In the genomic region with DNA sequence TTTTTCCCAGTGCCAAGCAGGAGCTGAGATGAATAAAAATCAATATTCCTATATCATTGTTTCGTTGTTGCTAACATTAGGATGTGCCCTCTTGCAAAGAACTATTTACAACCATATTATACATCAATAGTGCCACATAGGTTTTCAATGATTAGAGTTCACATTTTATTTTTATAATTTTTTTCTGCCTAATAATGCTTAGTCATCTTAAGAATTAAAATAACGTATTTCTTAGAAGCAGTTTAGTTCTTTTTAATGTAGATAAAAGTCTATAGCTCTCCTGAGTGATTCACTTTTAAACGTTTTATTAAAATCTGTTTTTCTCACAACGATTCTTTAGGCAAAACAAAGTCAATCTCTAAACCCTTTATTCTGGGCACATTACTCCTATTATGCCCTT, we compare ENCODE assay signal across 28 cellular contexts.
"Had no signal": no experiment of that assay in that cellular context is flagged by ENCODE, and none has a peak within 500 bp of the region (broad histone marks: within the 10 kb centered on the region; RNA-seq: fewer than 3 reads in every experiment).

No MANE protein-coding gene starts in this region.

- DNase-seq: colonic mucosa; cortex of kidney; dermis blood vessel endothelial cell; dorsolateral prefrontal cortex; effector CD4-positive, alpha-beta T cell; effector CD8-positive, alpha-beta T cell; effector memory CD4-positive, alpha-beta T cell; effector memory CD8-positive, alpha-beta T cell; endodermal cell; erythroblast; esophagus squamous epithelium; foreskin fibroblast; foreskin keratinocyte; foreskin melanocyte; gastrocnemius medialis; glutamatergic neuron; head of caudate nucleus; heart left ventricle; heart right ventricle had no signal

- H3K27ac ChIP-seq: colonic mucosa, coronary artery, dorsolateral prefrontal cortex, epithelial cell of prostate, esophagus muscularis mucosa, esophagus squamous epithelium, foreskin keratinocyte, gastrocnemius medialis, gastroesophageal sphincter, heart left ventricle, heart right ventricle, hepatocyte had no signal

- H3K36me3 ChIP-seq: colonic mucosa, gastrocnemius medialis had no signal

- FAIRE-seq: endometrium, endothelial cell of umbilical vein, frontal cortex had no signal

- H3K4me3 ChIP-seq: colonic mucosa, coronary artery, dorsolateral prefrontal cortex, esophagus muscularis mucosa, esophagus squamous epithelium, gastrocnemius medialis, gastroesophageal sphincter, heart left ventricle, heart right ventricle, hepatocyte had no signal

- ATAC-seq: effector memory CD8-positive, alpha-beta T cell; esophagus mucosa; foreskin keratinocyte; gastrocnemius medialis; gastroesophageal sphincter; heart left ventricle; heart right ventricle had no signal

- H3K27me3 ChIP-seq: colonic mucosa, dorsolateral prefrontal cortex, esophagus muscularis mucosa, esophagus squamous epithelium, foreskin keratinocyte, gastrocnemius medialis, gastroesophageal sphincter, heart left ventricle, heart right ventricle, hepatocyte had no signal

- H3K4me1 ChIP-seq: colonic mucosa, esophagus squamous epithelium, foreskin keratinocyte had no signal

- H3K9me3 ChIP-seq: colonic mucosa, esophagus squamous epithelium, gastrocnemius medialis, gastroesophageal sphincter had no signal

- H2AFZ ChIP-seq: hepatocyte had no signal

- H3K4me2 ChIP-seq: hepatocyte had no signal
